In genomic region chr16:85560932-85561247, GRCh38 we compare ENCODE assay signal across 17 cellular contexts. TPM values are rescaled to one million over a fixed set of nuclear protein-coding genes. Genes with fewer than 3 reads are reported as not detected.
DNase-seq lines count a peak whose midpoint lies in the region; ATAC-seq and TF ChIP-seq lines count a peak whose summit lies in the region.
"Had no signal": no experiment of that assay in that cellular context is flagged by ENCODE, and none has a peak within 500 bp of the region (broad histone marks: within the 10 kb centered on the region; RNA-seq: fewer than 3 reads in every experiment).

No MANE protein-coding gene starts in this region.

- H3K4me1 ChIP-seq in Loucy (ENCODE audit: insufficient read depth, low read length, poor library complexity, severe bottlenecking), result peaks cover 64% of the 10 kb centered on the region
- peaks cover 42 to 88% (median 78%) of the 10 kb centered on the region in 4 donors for H3K4me1 ChIP-seq in transverse colon

- peaks cover 87% of the 10 kb centered on the region for H3K4me1 Mint-ChIP-seq in dendritic cell treated with granulocyte-macrophage colony-stimulating factor and Interleukin-4, amounts not matched to agents 40 ng/mL and 50 ng/mL, for 4 days (ENCODE audit: low read depth)
- H3K4me1 Mint-ChIP-seq in type B pancreatic cell (ENCODE audit: unreplicated experiment), result peaks cover 56% of the 10 kb centered on the region

- H3K9me3 ChIP-seq in Loucy (ENCODE audit: insufficient read depth, low read depth, low read length) (no peaks in the 10 kb centered on the region), neural cell (ENCODE audit: low read length) (no peaks in the 10 kb centered on the region), transverse colon (no peaks in the 10 kb centered on the region)
- H3K9me3 ChIP-seq: MG63 had no signal

- peaks cover 100% of the 10 kb centered on the region for H3K79me2 ChIP-seq in Loucy (ENCODE audit: insufficient read depth, low read length)
- H3K79me2 ChIP-seq in neural cell (replicated peaks; ENCODE audit: insufficient read depth, low read length), result peaks cover 97% of the 10 kb centered on the region

- H3K9ac ChIP-seq in Loucy (ENCODE audit: low read depth, low read length, poor library complexity, severe bottlenecking) (peak overlapping the region; percentile 100), neural cell (ENCODE audit: low read length) (no peak overlapping the region)
- H3K9ac ChIP-seq: KMS-11 had no signal

- H3K4me2 ChIP-seq in Loucy (ENCODE audit: low read depth, low read length, poor library complexity, severe bottlenecking), result peak overlapping the region; percentile 95
- H3K4me2 ChIP-seq in neural cell (ENCODE audit: low read length), result no peak overlapping the region
- H3K4me2 ChIP-seq: KMS-11 had no signal

- WGBS in transverse colon (ENCODE audit: low coverage in 1 of 2), 2 donors, result 74 to 80% methylated on average over 4 to 7 of the region's 7 CpGs

- TF ChIP-seq EP300 in neural cell (conservative IDR thresholded peaks at IDR 0.05; ENCODE audit: poor library complexity, severe bottlenecking) (no peak), transverse colon (IDR thresholded peaks at IDR 0.05; ENCODE audit: low read depth) (no peak)

- H3K9me2 ChIP-seq in Loucy (replicated peaks; ENCODE audit: low read depth, low read length), result no peaks in the 10 kb centered on the region
- H3K9me2 ChIP-seq in neural cell (ENCODE audit: insufficient read depth, low read length), result no peaks in the 10 kb centered on the region

- no peak for TF ChIP-seq RAD21 in neural cell (conservative IDR thresholded peaks at IDR 0.05)

- no peaks in the 10 kb centered on the region for H3K27me3 Mint-ChIP-seq in dendritic cell treated with granulocyte-macrophage colony-stimulating factor and Interleukin-4, amounts not matched to agents 40 ng/mL and 50 ng/mL, for 4 days
- no peaks in the 10 kb centered on the region for H3K27me3 Mint-ChIP-seq in type B pancreatic cell

- peak overlapping the region; percentile 30 for H3K27ac Mint-ChIP-seq in dendritic cell treated with granulocyte-macrophage colony-stimulating factor and Interleukin-4, amounts not matched to agents 40 ng/mL and 50 ng/mL, for 4 days
- H3K27ac Mint-ChIP-seq in type B pancreatic cell, result no peak overlapping the region
- H3K27ac Mint-ChIP-seq: HFFc6 had no signal

- H3K27me3 ChIP-seq in Loucy (ENCODE audit: insufficient read depth, low read length, poor library complexity, severe bottlenecking), result peaks cover 3% of the 10 kb centered on the region
- H3K27me3 ChIP-seq in neural cell (ENCODE audit: insufficient read depth, low read depth, low read length), result no peaks in the 10 kb centered on the region
- H3K27me3 ChIP-seq in transverse colon, result no peaks in the 10 kb centered on the region
- H3K27me3 ChIP-seq: MG63 had no signal

- no peaks in the 10 kb centered on the region for H3K9me3 Mint-ChIP-seq in dendritic cell treated with granulocyte-macrophage colony-stimulating factor and Interleukin-4, amounts not matched to agents 40 ng/mL and 50 ng/mL, for 4 days
- no peaks in the 10 kb centered on the region for H3K9me3 Mint-ChIP-seq in type B pancreatic cell
- H3K9me3 Mint-ChIP-seq: HFFc6 had no signal

- ATAC-seq in GM19328 (IDR thresholded peaks at IDR 0.05; ENCODE audit: unreplicated experiment) (no peak), GM21717 (IDR thresholded peaks at IDR 0.05; ENCODE audit: unreplicated experiment) (no peak)
- ATAC-seq: PC-3 had no signal

- no peak overlapping the region for H2AFZ ChIP-seq in Loucy (ENCODE audit: low read length)
- no peak overlapping the region for H2AFZ ChIP-seq in neural cell (ENCODE audit: low read depth, low read length)

- TF ChIP-seq CTCF in Loucy (conservative IDR thresholded peaks at IDR 0.05; ENCODE audit: low read length), result no peak
- no peak for TF ChIP-seq CTCF in neural cell (IDR thresholded peaks at IDR 0.05; ENCODE audit: poor library complexity, severe bottlenecking)
- no peak for TF ChIP-seq CTCF in transverse colon (IDR thresholded peaks at IDR 0.05)
- TF ChIP-seq CTCF in type B pancreatic cell (conservative IDR thresholded peaks at IDR 0.05), result no peak

- H3K4me3 ChIP-seq in Loucy (ENCODE audit: low read length, poor library complexity, severe bottlenecking), result peak overlapping the region; percentile 98
- H3K4me3 ChIP-seq in neural cell (ENCODE audit: low read length), result peak overlapping the region; percentile 46
- no peak overlapping the region for H3K4me3 ChIP-seq in transverse colon
- H3K4me3 ChIP-seq: MG63 had no signal

- in situ Hi-C loops in transverse colon (cut with MboI; ENCODE audit: low pct_ligation_motif_present in 1 of 4, low pct_unique_long_range_greater_than_20kb in 1 of 4, low sequenced_read_pairs in 3 of 4), result no loop called here

- intact Hi-C loops in dendritic cell treated with granulocyte-macrophage colony-stimulating factor and Interleukin-4, amounts not matched to agents 40 ng/mL and 50 ng/mL, for 4 days (cut with micrococcal nuclease), result no loop called here
- intact Hi-C loops in transverse colon (cut with DNase I; ENCODE audit: low total_unique reads), result no loop called here

- H4K20me1 ChIP-seq in Loucy (ENCODE audit: insufficient read depth, low read length, poor library complexity, severe bottlenecking), result peaks cover 80% of the 10 kb centered on the region
- H4K20me1 ChIP-seq in neural cell (ENCODE audit: insufficient read depth), result peaks cover 37% of the 10 kb centered on the region

- TF ChIP-seq POLR2A in transverse colon (IDR thresholded peaks at IDR 0.05), result no peak

- H3K27ac ChIP-seq in neural cell (ENCODE audit: low read length), result no peak overlapping the region
- peak overlapping the region; percentile 91 to 98 (median 96) for H3K27ac ChIP-seq in transverse colon
- H3K27ac ChIP-seq: KMS-11 had no signal

- DNase-seq in transverse colon, result no peak
- DNase-seq in type B pancreatic cell (ENCODE audit: extremely low spot score, unreplicated experiment), result no peak
- DNase-seq: DMS79, HFFc6, MG63, NCI-H1930, NCI-H2171, NCI-H446 treated with DMSO at 0.1 percent for 48 hours, NCI-H748 treated with DMSO at 0.1 percent for 48 hours, PC-3 had no signal

- H3F3A ChIP-seq in Loucy (ENCODE audit: low read depth), result peaks cover 5% of the 10 kb centered on the region; the same call in 1 of the 2 replicates
- no peaks in the 10 kb centered on the region for H3F3A ChIP-seq in neural cell (ENCODE audit: insufficient read depth, low read length, poor library complexity, severe bottlenecking)

- H3K36me3 Mint-ChIP-seq in dendritic cell treated with granulocyte-macrophage colony-stimulating factor and Interleukin-4, amounts not matched to agents 40 ng/mL and 50 ng/mL, for 4 days (ENCODE audit: low read depth), result peaks cover 32% of the 10 kb centered on the region
- H3K36me3 Mint-ChIP-seq in type B pancreatic cell, result no peaks in the 10 kb centered on the region

- no peak overlapping the region for H3K4me3 Mint-ChIP-seq in dendritic cell treated with granulocyte-macrophage colony-stimulating factor and Interleukin-4, amounts not matched to agents 40 ng/mL and 50 ng/mL, for 4 days
- no peak overlapping the region for H3K4me3 Mint-ChIP-seq in type B pancreatic cell
- H3K4me3 Mint-ChIP-seq: CD14-positive monocyte, HFFc6 had no signal

- peaks cover 6% of the 10 kb centered on the region; the same call in 1 of the 2 replicates for H3K36me3 ChIP-seq in Loucy (ENCODE audit: insufficient read depth, low read length)
- no peaks in the 10 kb centered on the region for H3K36me3 ChIP-seq in neural cell (ENCODE audit: insufficient read depth, low read length)
- H3K36me3 ChIP-seq in transverse colon, result no peaks in the 10 kb centered on the region
- H3K36me3 ChIP-seq: MG63 had no signal

TF ChIP-seq in neural cell, 6 proteins besides CTCF, POLR2A, EP300 and RAD21:
- TF ChIP-seq MXI1 (conservative IDR thresholded peaks at IDR 0.05; ENCODE audit: poor library complexity, severe bottlenecking) (no peak), SMC3 (conservative IDR thresholded peaks at IDR 0.05; ENCODE audit: poor library complexity) (no peak), TAF1 (IDR thresholded peaks at IDR 0.05; ENCODE audit: low read depth) (no peak), EZH2 (IDR thresholded peaks at IDR 0.05; ENCODE audit: borderline replicate concordance, insufficient read depth, low read length, poor library complexity, severe bottlenecking) (no peak), REST (IDR thresholded peaks at IDR 0.05; ENCODE audit: borderline replicate concordance) (no peak), POLR2AphosphoS5 (IDR thresholded peaks at IDR 0.05) (no peak)

RNA-seq across cellular contexts. Expression of gene GSE1, which starts 52.2 kb away (rescaled TPM):
- 35.6 and 38.3 TPM in 2 replicates for polyA plus RNA-seq in neural cell
- 65.7 and 89.0 TPM in 2 replicates for polyA minus RNA-seq in neural cell
- total RNA-seq in transverse colon (100 to 1,000 TPM; 100 to 139 (median 120) TPM), type B pancreatic cell (ENCODE audit: low replicate concordance) (101 and 112 TPM in 2 replicates)

Comparison
In these comparisons a context has a peak if more than half of its experiments do, and no peak if none do; other contexts are left out.
1. H3K4me3 ChIP-seq: peak in Loucy (single experiment) and neural cell (single experiment); none in transverse colon (0 of 4).